Comparison of ENCODE assay signal across 8 cellular contexts in the genomic region with DNA sequence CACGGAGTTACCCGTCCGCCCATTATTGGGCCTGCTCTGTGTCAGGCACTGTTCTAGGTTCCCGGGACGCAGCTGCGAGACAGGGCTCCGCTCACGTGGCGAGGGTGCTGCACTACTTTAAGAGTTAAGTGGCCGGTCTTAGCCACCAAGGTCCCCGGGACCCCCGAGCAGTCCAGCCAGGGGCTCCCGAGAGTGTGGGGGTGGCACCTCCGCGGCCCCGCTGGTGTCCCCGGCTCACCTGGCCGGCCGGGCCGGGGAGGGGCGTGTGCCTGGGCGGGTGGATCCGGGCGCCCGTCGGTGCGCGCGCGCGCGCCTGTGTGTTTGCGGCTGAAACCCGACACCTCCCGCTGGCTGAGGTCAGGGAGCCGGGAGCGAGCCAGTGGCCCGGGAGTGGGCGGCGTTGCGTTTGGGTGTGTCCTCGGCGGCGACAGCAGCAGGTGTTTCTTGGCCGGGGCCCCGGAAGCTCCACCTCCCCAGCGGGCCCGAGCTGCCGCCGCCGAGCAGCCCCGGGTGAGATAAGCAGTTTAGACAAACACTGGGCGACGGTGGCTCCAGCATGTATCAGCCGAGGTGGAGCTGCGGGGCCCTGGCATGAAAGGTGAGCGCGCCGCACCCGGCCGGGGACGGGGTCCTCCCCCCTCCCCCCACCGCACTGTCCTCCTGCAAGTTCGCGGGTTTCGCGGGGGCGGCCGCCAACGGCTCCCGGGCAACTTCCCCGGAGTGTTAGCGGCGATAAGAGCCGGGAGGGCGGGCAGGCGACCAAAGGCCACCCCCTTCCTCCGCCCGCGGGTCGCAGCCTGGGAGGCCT.
A peak's percentile ranks its signal among the peaks of the same experiment; 100 is the strongest.
DNase-seq lines count a peak whose midpoint lies in the region; ATAC-seq and TF ChIP-seq lines count a peak whose summit lies in the region.

A gene (plus strand): TSS at position 522 of the 808 bp plus-strand sequence. CDS start 70 bp downstream, at position 592.

- TF ChIP-seq CTCF in AG09309 (IDR thresholded peaks at IDR 0.05; ENCODE audit: control insufficient read depth, insufficient read depth, low read depth, low read length, missing control alignments) (no peak), WI38 (IDR thresholded peaks at IDR 0.05; ENCODE audit: low read depth, low read length) (no peak)

- H3K4me3 ChIP-seq in AG09309 (ENCODE audit: control insufficient read depth, low read depth, low read length): peak within 1 kb of the TSS; percentile 57
- peak within 1 kb of the TSS; percentile 63 for H3K4me3 ChIP-seq in WI38 (ENCODE audit: low read depth, low read length)

- peak; percentile 39 for ATAC-seq in GM18909 (IDR thresholded peaks at IDR 0.05; ENCODE audit: poor library complexity, unreplicated experiment)
- ATAC-seq in HG03108 (IDR thresholded peaks at IDR 0.05; ENCODE audit: unreplicated experiment): peak; percentile 38

- DNase-seq in AG09309 (ENCODE audit: low read depth): no peak
- DNase-seq in NCI-H2196 treated with DMSO at 0.1 percent for 48 hours (lab: John Stamatoyannopoulos, UW; ENCODE audit: unreplicated experiment): peak; percentile 73
- peak; percentile 85 for DNase-seq in cortex of kidney (lab: John Stamatoyannopoulos, UW)
- peak; percentile 97 for DNase-seq in left kidney (ENCODE audit: low read depth, low spot score)
- DNase-seq in stimulated activated CD4-positive, alpha-beta T cell treated with anti-CD3 and anti-CD28 coated beads, Interleukin-4, amount 100 ng/mL, for 4 hours: peak; percentile 40 to 52
